ENCODE assay signal across 8 cellular contexts in the genomic region with DNA sequence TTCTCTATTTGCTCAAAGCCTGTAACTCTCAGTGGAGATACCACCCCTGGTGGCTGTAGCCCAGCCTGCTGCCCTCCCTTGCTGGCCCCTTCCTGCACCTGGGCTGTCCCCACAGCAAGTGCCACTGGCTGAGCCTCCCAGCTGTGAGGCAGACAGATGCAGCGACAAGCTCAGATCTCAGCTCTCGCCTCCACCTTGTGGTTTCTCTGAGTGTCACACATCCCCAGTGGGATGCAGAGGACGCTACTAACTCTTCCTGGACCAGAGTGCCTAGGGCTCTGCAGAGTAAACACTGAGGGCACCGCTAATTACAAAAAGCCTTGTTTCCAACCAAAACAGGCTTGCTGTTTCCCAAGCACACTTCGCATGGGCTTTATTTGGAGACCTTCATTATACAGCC. TPM values are rescaled to one million over a fixed set of nuclear protein-coding genes. Genes with fewer than 3 reads are reported as not detected.
DNase-seq lines count a peak whose midpoint lies in the region; ATAC-seq, FAIRE-seq and TF ChIP-seq lines count a peak whose summit lies in the region.

No MANE protein-coding gene starts in this region.

- no peak for FAIRE-seq in keratinocyte (lab: Jason Lieb, UNC)

- H3K36me3 ChIP-seq in IMR-90 (ENCODE audit: control insufficient read depth, insufficient read depth, low read length) (no peaks in the 10 kb centered on the region), keratinocyte (ENCODE audit: control insufficient read depth in 2 of 2, extremely low read depth in 1 of 2, insufficient read depth in 2 of 2, low read length in 2 of 2) (no peaks in the 10 kb centered on the region)

- no peak overlapping the region for H2AK5ac ChIP-seq in IMR-90 (ENCODE audit: low read depth, low read length)

- H3K27ac Mint-ChIP-seq in WTC11, result no peak overlapping the region

- 70% methylated on average over 3 of the region's 5 CpGs; no CpG with 5 or more reads in 1 of the 2 experiments for WGBS in IMR-90 (ENCODE audit: extremely low coverage in 2 of 2, insufficient read length in 1 of 2), 2 experiments

- peak; percentile 12; the same call in 1 of the 2 replicates for TF ChIP-seq RAD21 in IMR-90 (IDR thresholded peaks at IDR 0.05; ENCODE audit: low read length)

- H4K5ac ChIP-seq in IMR-90 (ENCODE audit: low read depth, low read length), result no peak overlapping the region

- ATAC-seq in IMR-90 (ENCODE audit: low read depth) (peak; percentile 62), WTC11 (peak; percentile 95), GM18511 (IDR thresholded peaks at IDR 0.05; ENCODE audit: unreplicated experiment) (no peak), HG02798 (IDR thresholded peaks at IDR 0.05; ENCODE audit: poor library complexity, unreplicated experiment) (no peak)

- H3K36me3 Mint-ChIP-seq in WTC11, result no peaks in the 10 kb centered on the region

- CTCF ChIA-PET in IMR-90 (lab: Yijun Ruan, JAX), result no interaction called here
- CTCF ChIA-PET in WTC11 (lab: Charles Lee), result interaction anchor here (0.6 to 1.6 kb wide), 16 partner anchors 9 to 226 kb away, joined by 3 to 8 read pairs (median 3); a partner anchor contains a TSS

- no peaks in the 10 kb centered on the region for H3K27me3 ChIP-seq in IMR-90 (ENCODE audit: control insufficient read depth, insufficient read depth, low read length)
- no peaks in the 10 kb centered on the region for H3K27me3 ChIP-seq in keratinocyte (ENCODE audit: control insufficient read depth, extremely low read depth, insufficient read depth, low read length)

- TF ChIP-seq CTCF in IMR-90 (conservative IDR thresholded peaks at IDR 0.05; ENCODE audit: low read depth, low read length), result no peak
- TF ChIP-seq CTCF in WTC11 (IDR thresholded peaks at IDR 0.05), result no peak
- peak; percentile 29 to 46 (median 36) for TF ChIP-seq CTCF in keratinocyte (optimal IDR thresholded peaks at IDR 0.05 in 1 of 3, IDR thresholded peaks at IDR 0.05 in 1 of 3, conservative IDR thresholded peaks at IDR 0.05 in 1 of 3; ENCODE audit: extremely low read depth in 1 of 3, insufficient read depth in 2 of 3, low read length in 3 of 3)

- no peak overlapping the region for H3K23ac ChIP-seq in IMR-90 (ENCODE audit: low read depth, low read length)

- in situ Hi-C loops in IMR-90 (cut with MboI; ENCODE audit: low sequenced_read_pairs), result no loop called here

- H3K79me1 ChIP-seq in IMR-90 (ENCODE audit: low read depth in 1 of 2, low read length in 2 of 2), result no peaks in the 10 kb centered on the region; a peak in 2 of 4 replicates

- no peak overlapping the region for H2BK120ac ChIP-seq in IMR-90 (ENCODE audit: low read depth, low read length)

- H2AFZ ChIP-seq in IMR-90 (replicated peaks; ENCODE audit: low read length, poor library complexity) (peak overlapping the region; percentile 36), keratinocyte (ENCODE audit: control insufficient read depth, low read length) (no peak overlapping the region)

- no peak overlapping the region for H2BK5ac ChIP-seq in IMR-90 (ENCODE audit: low read depth, low read length, poor library complexity, severe bottlenecking)

- no peak overlapping the region for H4K91ac ChIP-seq in IMR-90 (ENCODE audit: insufficient read depth, low read depth, low read length)

- POLR2A ChIA-PET in IMR-90 (lab: Charles Lee; ENCODE audit: unreplicated experiment) (no interaction called here), WTC11 (lab: Charles Lee) (no interaction called here)

- H3K9ac ChIP-seq in IMR-90 (ENCODE audit: low read depth, low read length), result no peak overlapping the region
- no peak overlapping the region for H3K9ac ChIP-seq in keratinocyte (ENCODE audit: control insufficient read depth, extremely low read depth, insufficient read depth, low read length)

- H3K9me3 ChIP-seq in IMR-90 (ENCODE audit: control insufficient read depth, insufficient read depth, low read length), result no peaks in the 10 kb centered on the region
- no peaks in the 10 kb centered on the region for H3K9me3 ChIP-seq in keratinocyte (ENCODE audit: control insufficient read depth, low read depth, low read length)

- H2AK9ac ChIP-seq in IMR-90 (replicated peaks; ENCODE audit: low read depth, low read length, poor library complexity), result no peak overlapping the region

- no TSS peak for BruUV-seq in IMR-90 (replicated peaks; lab: Mats Ljungman, UMichigan)

- no peaks in the 10 kb centered on the region for H3K79me2 ChIP-seq in keratinocyte (ENCODE audit: control insufficient read depth, insufficient read depth, low read length)

- H3K4me2 ChIP-seq in IMR-90 (ENCODE audit: low read depth, low read length) (no peak overlapping the region), keratinocyte (ENCODE audit: control insufficient read depth, extremely low read depth, insufficient read depth, low read depth, low read length) (no peak overlapping the region)

- no peaks in the 10 kb centered on the region for H3K27me3 Mint-ChIP-seq in WTC11 (ENCODE audit: low read depth)

- H3K9me3 Mint-ChIP-seq in WTC11, result no peaks in the 10 kb centered on the region

- no peak overlapping the region for H2BK20ac ChIP-seq in IMR-90 (ENCODE audit: low read depth, low read length)

- no peak overlapping the region for H2BK15ac ChIP-seq in IMR-90 (ENCODE audit: low read depth, low read length)

- no peaks in the 10 kb centered on the region; the same call in 1 of the 2 replicates for H3K9me1 ChIP-seq in IMR-90 (ENCODE audit: insufficient read depth, low read length)
- no peaks in the 10 kb centered on the region for H3K9me1 ChIP-seq in keratinocyte (ENCODE audit: control insufficient read depth, extremely low read depth, insufficient read depth, low read length)

- H4K8ac ChIP-seq in IMR-90 (ENCODE audit: low read depth in 2 of 2, low read length in 2 of 2), result no peak overlapping the region

- peaks cover 3% of the 10 kb centered on the region; the same call in 1 of the 2 replicates for H3K4me1 ChIP-seq in IMR-90 (ENCODE audit: control insufficient read depth, insufficient read depth, low read length)
- no peaks in the 10 kb centered on the region for H3K4me1 ChIP-seq in keratinocyte (ENCODE audit: control insufficient read depth, extremely low read depth, insufficient read depth, low read length)

- no peak overlapping the region for H3K14ac ChIP-seq in IMR-90 (replicated peaks; ENCODE audit: low read depth, low read length)

- H4K20me1 ChIP-seq in IMR-90 (ENCODE audit: insufficient read depth, low read length) (no peaks in the 10 kb centered on the region), keratinocyte (ENCODE audit: control insufficient read depth, extremely low read depth, insufficient read depth, low read length) (no peaks in the 10 kb centered on the region)

- intact Hi-C loops in IMR-90 (cut with micrococcal nuclease), result no loop called here

- DNase-seq in ELF-1 (ENCODE audit: low read depth, low spot score) (peak; percentile 82), IMR-90 (no peak), WTC11 (ENCODE audit: low spot score) (peak; percentile 72), keratinocyte (ENCODE audit: low read depth, low spot score) (no peak), NCI-H2196 treated with DMSO at 0.1 percent for 48 hours (lab: John Stamatoyannopoulos, UW; ENCODE audit: unreplicated experiment) (no peak), NCI-H1092 treated with DMSO at 0.1 percent for 48 hours (lab: John Stamatoyannopoulos, UW) (no peak)

- dilution Hi-C loops in IMR-90 (cut with HindIII; ENCODE audit: low sequenced_read_pairs, unreplicated experiment), result no loop called here
- dilution Hi-C loops in keratinocyte (cut with MboI; ENCODE audit: extremely low pct_ligation_motif_present, low sequenced_read_pairs), result no loop called here

- H3K27ac ChIP-seq in IMR-90 (ENCODE audit: insufficient read depth, low read length) (no peak overlapping the region), keratinocyte (ENCODE audit: control insufficient read depth, insufficient read depth, low read length) (no peak overlapping the region)

- H3K18ac ChIP-seq in IMR-90 (ENCODE audit: low read depth, low read length), result no peak overlapping the region

- H3K4me1 Mint-ChIP-seq in WTC11, result peaks cover 4% of the 10 kb centered on the region

- no peak overlapping the region for H3K4ac ChIP-seq in IMR-90 (ENCODE audit: low read depth, low read length)

- H3K56ac ChIP-seq in IMR-90 (ENCODE audit: extremely low read depth, insufficient read depth, low read length), result no peak overlapping the region

- no peak for TF ChIP-seq POLR2A in IMR-90 (IDR thresholded peaks at IDR 0.05; ENCODE audit: low read depth, low read length)

- no peak overlapping the region for H3K4me3 Mint-ChIP-seq in WTC11

- H3K4me3 ChIP-seq in IMR-90 (ENCODE audit: insufficient read depth, low read depth, low read length), result no peak overlapping the region
- H3K4me3 ChIP-seq in keratinocyte (ENCODE audit: control insufficient read depth in 2 of 3, extremely low read depth in 1 of 3, insufficient read depth in 2 of 3, low read depth in 1 of 3, low read length in 3 of 3), result no peak overlapping the region

TF ChIP-seq in IMR-90, 13 proteins besides CTCF, POLR2A, EP300 and RAD21 (continues in another document):
- no peak for TF ChIP-seq RFX5 (IDR thresholded peaks at IDR 0.05; ENCODE audit: low read depth, low read length)
- no peak for TF ChIP-seq BHLHE40 (IDR thresholded peaks at IDR 0.05; ENCODE audit: low read depth, low read length)
- TF ChIP-seq CHD1 (IDR thresholded peaks at IDR 0.05; ENCODE audit: low read depth, low read length), result no peak
- TF ChIP-seq MAZ (IDR thresholded peaks at IDR 0.05; ENCODE audit: borderline replicate concordance, low read depth, low read length), result no peak
- TF ChIP-seq CEBPB (IDR thresholded peaks at IDR 0.05; ENCODE audit: low read depth, low read length), result no peak

TF ChIP-seq in WTC11, 78 proteins besides CTCF, POLR2A, EP300 and RAD21:
- TF ChIP-seq ZNF423 (CRISPR knock-in tag; IDR thresholded peaks at IDR 0.05), result peak; percentile 58; the same call in 1 of the 2 replicates
- no peak for TF ChIP-seq ZNF138 (CRISPR knock-in tag; conservative IDR thresholded peaks at IDR 0.05)

RNA-seq across cellular contexts. Expression of a gene that starts 8.9 kb away (rescaled TPM):
- total RNA-seq in IMR-90 (2012; rRNA removed) (0.72 and 1.1 TPM in 2 replicates), WTC11 (2021) (7.7 to 17.7 TPM (median 15.5 TPM) in 3 replicates)
- polyA plus RNA-seq in IMR-90 (2012; rRNA removed) (1.2 and 1.3 TPM in 2 replicates), keratinocyte (0.03 to 0.05 TPM in 2 of 3 replicates, not detected in the other)
- 1.5 and 2.4 TPM in 2 replicates for polyA plus RNA-seq in IMR-90 (2012; cell fraction: cytosol; rRNA removed)
- 1.5 and 3.2 TPM in 2 replicates for polyA plus RNA-seq in IMR-90 (2012; cell fraction: nucleus; rRNA removed; ENCODE audit: low replicate concordance)
- not detected for polyA plus RNA-seq in keratinocyte (2011; ENCODE audit: low read depth)
- 0.17 TPM in 1 of 2 replicates, not detected in the other for polyA plus RNA-seq in keratinocyte (2011; cell fraction: cytosol; rRNA removed)
- polyA plus RNA-seq in keratinocyte (2011; cell fraction: nucleus; rRNA removed), result 0.03 TPM in 1 of 2 replicates, not detected in the other
- 0.17 TPM in 1 of 2 replicates, not detected in the other for polyA plus RNA-seq in keratinocyte (2012; ENCODE audit: low replicate concordance)
- polyA minus RNA-seq in keratinocyte, result not detected in 3 replicates
- not detected for polyA minus RNA-seq in keratinocyte (2011; cell fraction: cytosol; rRNA and poly(A)+ RNA removed)
- polyA minus RNA-seq in keratinocyte (2011; cell fraction: nucleus; rRNA and poly(A)+ RNA removed), result not detected in 2 replicates

Comparison
In these comparisons a context has a peak if more than half of its experiments do, and no peak if none do; other contexts are left out.
1. DNase-seq: peak in ELF-1 (single experiment) and WTC11 (single experiment); none in IMR-90 (single experiment), keratinocyte (single experiment), NCI-H2196 treated with DMSO at 0.1 percent for 48 hours (single experiment) and NCI-H1092 treated with DMSO at 0.1 percent for 48 hours (single experiment).
2. ATAC-seq: peak in IMR-90 (single experiment) and WTC11 (single experiment); none in GM18511 (single experiment) and HG02798 (single experiment).
3. CTCF ChIP-seq: peak in keratinocyte (3 of 3); none in IMR-90 (single experiment) and WTC11 (single experiment).